Comparison of ENCODE assay signal across 8 cellular contexts in the genomic region with DNA sequence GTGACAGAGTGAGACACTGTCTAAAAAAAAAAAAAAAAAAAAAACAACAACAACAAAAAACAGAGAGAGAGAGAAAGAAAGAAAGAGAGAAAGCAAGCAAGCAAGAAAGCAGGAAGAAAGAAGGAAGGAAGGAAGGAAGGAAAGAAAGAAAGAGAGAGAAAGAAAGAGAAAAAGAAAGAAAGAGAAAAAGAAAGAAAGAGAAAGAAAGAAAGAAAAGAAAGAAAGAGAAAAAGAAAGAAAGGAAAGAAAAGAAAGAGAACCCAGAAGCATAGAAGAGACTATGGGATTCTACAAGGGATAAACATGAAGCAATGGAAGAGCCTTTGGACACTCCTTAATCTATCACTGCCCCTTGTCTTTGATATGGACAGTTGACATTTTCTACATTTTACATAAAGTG.
"Had no signal": no experiment of that assay in that cellular context is flagged by ENCODE, and none has a peak within 500 bp of the region (broad histone marks: within the 10 kb centered on the region; RNA-seq: fewer than 3 reads in every experiment).

No MANE protein-coding gene starts in this region.

- H3K27ac Mint-ChIP-seq: IgD-negative memory B cell had no signal

- H3K27me3 Mint-ChIP-seq: IgD-negative memory B cell had no signal

- H3K27ac ChIP-seq: HL-60, KMS-11 had no signal

- H3K9me3 Mint-ChIP-seq: IgD-negative memory B cell had no signal

- FAIRE-seq: HepG2, HTR-8/SVneo had no signal

- H3K36me3 Mint-ChIP-seq: IgD-negative memory B cell had no signal

- H3K4me3 Mint-ChIP-seq: IgD-negative memory B cell had no signal

- DNase-seq: IMR-90, KBM-7, KG1 had no signal

- H3K4me2 ChIP-seq: KMS-11 had no signal

- ATAC-seq: HepG2 had no signal

- H3K9ac ChIP-seq: KMS-11 had no signal

- H3K4me1 Mint-ChIP-seq: IgD-negative memory B cell had no signal
